Comparison of ENCODE assay signal across 26 cellular contexts in the genomic region with DNA sequence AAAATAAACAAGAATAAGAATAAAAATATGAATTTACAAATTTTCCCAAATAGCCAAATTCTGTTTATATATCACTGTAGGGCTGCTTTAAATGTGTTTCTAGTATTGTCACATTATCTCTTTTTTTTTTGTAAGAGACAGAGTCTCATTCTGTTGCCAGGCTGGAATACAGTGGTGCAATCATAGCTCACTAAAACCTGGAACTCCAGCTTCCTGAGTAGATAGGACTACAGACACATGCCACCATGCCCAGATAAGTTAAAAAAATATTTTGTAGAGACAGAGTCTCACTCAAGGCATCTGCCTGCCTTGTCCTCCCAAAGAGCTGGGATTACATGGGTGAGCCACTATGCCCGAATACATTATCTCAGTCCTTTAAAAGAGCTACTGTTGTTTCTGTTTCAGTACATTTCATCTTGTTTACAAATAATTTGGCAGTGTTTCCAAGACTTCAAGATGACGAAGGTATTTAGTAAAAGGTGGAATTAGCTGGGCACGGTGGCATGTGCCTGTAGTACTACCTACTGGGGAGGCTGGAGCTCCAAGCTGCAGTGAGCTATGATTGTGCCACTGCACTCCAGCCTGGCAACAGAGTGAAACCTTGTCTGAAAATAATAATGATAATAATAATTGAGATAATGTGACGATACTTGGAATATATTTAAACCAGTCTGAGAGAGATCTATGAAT. TPM values are rescaled to one million over a fixed set of nuclear protein-coding genes. Genes with fewer than 3 reads are reported as not detected.
A peak's percentile ranks its signal among the peaks of the same experiment; 100 is the strongest.
DNase-seq lines count a peak whose midpoint lies in the region; ATAC-seq, FAIRE-seq and TF ChIP-seq lines count a peak whose summit lies in the region.
"Had no signal": no experiment of that assay in that cellular context is flagged by ENCODE, and none has a peak within 500 bp of the region (broad histone marks: within the 10 kb centered on the region; RNA-seq: fewer than 3 reads in every experiment).

No MANE protein-coding gene starts in this region.

- H3K79me2 ChIP-seq in HepG2 (ENCODE audit: insufficient read depth, low read length), result no peaks in the 10 kb centered on the region

- intact Hi-C loops in HepG2 (cut with micrococcal nuclease; ENCODE audit: unreplicated experiment), result no loop called here

- H2AFZ ChIP-seq in HepG2 (ENCODE audit: low read length), result no peak overlapping the region
- H2AFZ ChIP-seq: GM23248 had no signal

- in situ Hi-C loops in HepG2 (cut with HindIII; ENCODE audit: extremely low pct_ligation_motif_present, low pct_unique_long_range_greater_than_20kb), result no loop called here

- H3K27me3 ChIP-seq in liver (ENCODE audit: control insufficient read depth in 4 of 4, insufficient read depth in 4 of 4, low read length in 3 of 4) (no peaks in the 10 kb centered on the region), HepG2 (ENCODE audit: control insufficient read depth in 1 of 2, insufficient read depth in 2 of 2, low read length in 2 of 2) (no peaks in the 10 kb centered on the region), layer of hippocampus (ENCODE audit: control insufficient read depth, insufficient read depth, low read length) (no peaks in the 10 kb centered on the region)
- H3K27me3 ChIP-seq: BE2C, MG63 had no signal

- H3K27ac ChIP-seq in liver (ENCODE audit: low read depth in 1 of 2, low read length in 2 of 2) (peak overlapping the region in 1 of 2 donors; percentile 56), HepG2 (ENCODE audit: extremely low read length, insufficient read depth, low read length) (no peak overlapping the region), layer of hippocampus (ENCODE audit: low read depth, low read length) (peak overlapping the region; percentile 62), substantia nigra (ENCODE audit: low read depth, low read length, poor library complexity, severe bottlenecking) (peak overlapping the region; percentile 77)
- H3K27ac ChIP-seq: GM23248, RWPE1 had no signal

- WGBS in liver, result 51% methylated on average over 4 of the region's 4 CpGs
- 2% methylated on average over 4 of the region's 4 CpGs for WGBS in HepG2 (ENCODE audit: low lambda C conversion rate)

- no peak for TF ChIP-seq EP300 in HepG2 (IDR thresholded peaks at IDR 0.05; ENCODE audit: low read depth in 2 of 2, low read length in 2 of 2)
- no peak for TF ChIP-seq EP300 in HepG2 (CRISPR knock-in tag; IDR thresholded peaks at IDR 0.05; ENCODE audit: borderline replicate concordance)

- H3K4me3 ChIP-seq in liver (ENCODE audit: low read depth in 1 of 3, low read length in 3 of 3), result no peak overlapping the region
- H3K4me3 ChIP-seq in HepG2 (replicated peaks in 1 of 3; ENCODE audit: insufficient read depth in 1 of 3, low read depth in 2 of 3, low read length in 3 of 3), result no peak overlapping the region
- H3K4me3 ChIP-seq: GM23248, MG63 had no signal

- no peak for TF ChIP-seq RAD21 in liver (IDR thresholded peaks at IDR 0.05)
- TF ChIP-seq RAD21 in HepG2 (CRISPR knock-in tag; IDR thresholded peaks at IDR 0.05), result no peak

- DNase-seq in HepG2 (ENCODE audit: low spot score) (no peak), substantia nigra (lab: John Stamatoyannopoulos, UW) (peak in 1 of 49 donors; percentile 14), NCI-H1694 (lab: John Stamatoyannopoulos, UW) (no peak), HuH-7 (ENCODE audit: low spot score) (no peak)
- DNase-seq in NK-92 treated with Interleukin-12 subunit alpha and Interleukin-12 subunit beta, amount 100 ng/mL, for 24 hours (lab: John Stamatoyannopoulos, UW), result no peak
- DNase-seq: 8988T, ACHN, BE2C, DMS153, DND-41, GM23248, H7, KBM-7, MG63, NCI-H1105 treated with DMSO at 0.1 percent for 48 hours, NCI-H2081, NCI-H226, NCI-H510A, NCI-H69, SHP77 had no signal

- POLR2A ChIA-PET in HepG2 (lab: Yijun Ruan, JAX), result no interaction called here

- TF ChIP-seq CTCF in liver (IDR thresholded peaks at IDR 0.05; ENCODE audit: low read depth, low read length, missing input control) (no peak), HepG2 (CRISPR knock-in tag; IDR thresholded peaks at IDR 0.05) (no peak)

- CTCF ChIA-PET in HepG2 (lab: Yijun Ruan, JAX; ENCODE audit: low intra/inter-chr PET ratio, low total read pairs), result no interaction called here

- H3K4me1 ChIP-seq in liver (ENCODE audit: control insufficient read depth in 4 of 4, insufficient read depth in 4 of 4, low read length in 3 of 4) (peaks cover 0 to 17% (median 15%) of the 10 kb centered on the region in 4 donors), HepG2 (ENCODE audit: insufficient read depth, low read length) (no peaks in the 10 kb centered on the region)
- H3K4me1 ChIP-seq: BE2C had no signal

- no peaks in the 10 kb centered on the region for H4K20me1 ChIP-seq in HepG2 (ENCODE audit: insufficient read depth, low read length)

- FAIRE-seq in HepG2 (lab: Jason Lieb, UNC), result no peak

- no peak overlapping the region for H3K4me2 ChIP-seq in HepG2 (ENCODE audit: low read depth, low read length)

- BruUV-seq in HepG2 (replicated peaks; lab: Mats Ljungman, UMichigan), result no TSS peak

- H3K36me3 ChIP-seq in liver (ENCODE audit: control insufficient read depth in 4 of 4, insufficient read depth in 3 of 4, low read depth in 1 of 4, low read length in 3 of 4) (no peaks in the 10 kb centered on the region), HepG2 (replicated peaks in 1 of 2; ENCODE audit: control insufficient read depth in 1 of 2, insufficient read depth in 2 of 2, low read length in 2 of 2) (no peaks in the 10 kb centered on the region)
- H3K36me3 ChIP-seq: BE2C, MG63 had no signal

- H3K9me3 ChIP-seq in liver (ENCODE audit: control insufficient read depth in 4 of 4, low read length in 3 of 4) (no peaks in the 10 kb centered on the region), HepG2 (ENCODE audit: low read length) (no peaks in the 10 kb centered on the region)
- H3K9me3 ChIP-seq: BE2C, MG63 had no signal

- H3K9ac ChIP-seq in liver (ENCODE audit: low read depth in 1 of 2, low read length in 2 of 2), result no peak overlapping the region
- H3K9ac ChIP-seq in HepG2 (ENCODE audit: insufficient read depth, low read depth, low read length), result no peak overlapping the region
- H3K9ac ChIP-seq: GM23248 had no signal

- no peak for TF ChIP-seq POLR2A in HepG2 (IDR thresholded peaks at IDR 0.05; ENCODE audit: insufficient read depth in 1 of 2, low read depth in 2 of 2, low read length in 2 of 2)

- no peak for ATAC-seq in HepG2
- ATAC-seq: Panc1 had no signal

TF ChIP-seq in liver, 16 proteins besides CTCF, POLR2A, EP300 and RAD21:
- TF ChIP-seq RXRA (IDR thresholded peaks at IDR 0.05) (no peak), HNF4A (conservative IDR thresholded peaks at IDR 0.05) (peak in 1 of 2 donors; percentile 13), NR2F2 (IDR thresholded peaks at IDR 0.05) (no peak), YY1 (IDR thresholded peaks at IDR 0.05) (peak; percentile 47)

TF ChIP-seq in HepG2, 621 proteins besides CTCF, POLR2A, EP300 and RAD21 (continues in another document):
- no peak for TF ChIP-seq ZNF816 (CRISPR knock-in tag; IDR thresholded peaks at IDR 0.05; ENCODE audit: borderline replicate concordance)
- TF ChIP-seq ZNF766 (CRISPR knock-in tag; IDR thresholded peaks at IDR 0.05; ENCODE audit: borderline replicate concordance), result no peak
- TF ChIP-seq HES4 (CRISPR knock-in tag; IDR thresholded peaks at IDR 0.05; ENCODE audit: borderline replicate concordance), result no peak
- TF ChIP-seq, protein P1, sequence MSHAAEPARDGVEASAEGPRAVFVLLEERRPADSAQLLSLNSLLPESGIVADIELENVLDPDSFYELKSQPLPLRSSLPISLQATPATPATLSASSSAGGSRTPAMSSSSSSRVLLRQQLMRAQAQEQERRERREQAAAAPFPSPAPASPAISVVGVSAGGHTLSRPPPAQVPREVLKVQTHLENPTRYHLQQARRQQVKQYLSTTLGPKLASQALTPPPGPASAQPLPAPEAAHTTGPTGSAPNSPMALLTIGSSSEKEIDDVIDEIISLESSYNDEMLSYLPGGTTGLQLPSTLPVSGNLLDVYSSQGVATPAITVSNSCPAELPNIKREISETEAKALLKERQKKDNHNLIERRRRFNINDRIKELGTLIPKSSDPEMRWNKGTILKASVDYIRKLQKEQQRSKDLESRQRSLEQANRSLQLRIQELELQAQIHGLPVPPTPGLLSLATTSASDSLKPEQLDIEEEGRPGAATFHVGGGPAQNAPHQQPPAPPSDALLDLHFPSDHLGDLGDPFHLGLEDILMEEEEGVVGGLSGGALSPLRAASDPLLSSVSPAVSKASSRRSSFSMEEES (CRISPR knock-in tag; IDR thresholded peaks at IDR 0.05), result no peak
- TF ChIP-seq GPN1 (CRISPR knock-in tag; IDR thresholded peaks at IDR 0.05; ENCODE audit: borderline replicate concordance), result no peak
- TF ChIP-seq POLR2AphosphoS2 (IDR thresholded peaks at IDR 0.05; ENCODE audit: low read depth, low read length), result no peak
- TF ChIP-seq ZFP37 (CRISPR knock-in tag; IDR thresholded peaks at IDR 0.05; ENCODE audit: borderline replicate concordance), result no peak
- no peak for TF ChIP-seq JDP2 (CRISPR knock-in tag; IDR thresholded peaks at IDR 0.05; ENCODE audit: borderline replicate concordance)

RNA-seq across cellular contexts. Expression of a gene that starts 6.0 kb away (rescaled TPM):
- total RNA-seq in liver (10 to 100 TPM in 1 of 2 donors, 1 to 10 TPM in 1; 7.4 to 11.5 TPM), HepG2 (2016; rRNA removed; fragmentation: Illumina TruSeq; extraction: Trizol) (not detected in 2 replicates)
- polyA plus RNA-seq in liver (1 to 10 TPM; 7.0 to 8.7 TPM), HepG2 (2011; rRNA removed) (0.18 TPM in 1 of 2 replicates, not detected in the other)
- total RNA-seq in HepG2 (2016; cell fraction: cytosol; rRNA removed; fragmentation: Illumina TruSeq; extraction: Trizol; ENCODE audit: low read depth), result not detected in 2 replicates
- not detected in 2 replicates for total RNA-seq in HepG2 (2016; cell fraction: insoluble cytoplasmic fraction; rRNA removed; fragmentation: Illumina TruSeq; extraction: Trizol)
- total RNA-seq in HepG2 (2016; cell fraction: membrane; rRNA removed; fragmentation: Illumina TruSeq; extraction: Trizol), result not detected in 2 replicates
- not detected in 2 replicates for total RNA-seq in HepG2 (2016; cell fraction: nucleus; rRNA removed; fragmentation: Illumina TruSeq; extraction: Trizol)
- not detected in 2 replicates for polyA plus RNA-seq in HepG2 (2011; cell fraction: cytosol; rRNA removed)
- not detected in 2 replicates for polyA plus RNA-seq in HepG2 (2011; cell fraction: nucleus; rRNA removed)
- not detected in 2 replicates for polyA plus RNA-seq in HepG2 (2012)
- polyA plus RNA-seq in HepG2 (2016; cell fraction: cytosol; fragmentation: Illumina TruSeq; extraction: Trizol; ENCODE audit: low read depth), result not detected in 2 replicates
- not detected in 2 replicates for polyA plus RNA-seq in HepG2 (2016; cell fraction: insoluble cytoplasmic fraction; fragmentation: Illumina TruSeq; extraction: Trizol; ENCODE audit: low read depth)
- polyA plus RNA-seq in HepG2 (2016; cell fraction: membrane; fragmentation: Illumina TruSeq; extraction: Trizol; ENCODE audit: low read depth), result not detected in 2 replicates
- not detected in 2 replicates for polyA plus RNA-seq in HepG2 (2016; cell fraction: nucleus; fragmentation: Illumina TruSeq; extraction: Trizol; ENCODE audit: insufficient read depth, low read depth)
- not detected in 2 replicates for polyA minus RNA-seq in HepG2 (2011; rRNA and poly(A)+ RNA removed; ENCODE audit: low replicate concordance)
- not detected in 2 replicates for polyA minus RNA-seq in HepG2 (2011; cell fraction: cytosol; rRNA and poly(A)+ RNA removed)
- polyA minus RNA-seq in HepG2 (2011; cell fraction: nucleus; rRNA and poly(A)+ RNA removed), result not detected in 2 replicates
- total RNA-seq: GM23248, H7, LHCN-M2, OCI-LY7 had no signal
- polyA plus RNA-seq: GM23248 had no signal

Comparison
In these comparisons a context has a peak if more than half of its experiments do, and no peak if none do; other contexts are left out.
1. RNA of a gene that starts 6.0 kb away (total RNA-seq): 7.4 to 11.5 TPM in liver; not detected in HepG2; every median in the first group is over 4 times any median in the second.